In the genomic region with DNA sequence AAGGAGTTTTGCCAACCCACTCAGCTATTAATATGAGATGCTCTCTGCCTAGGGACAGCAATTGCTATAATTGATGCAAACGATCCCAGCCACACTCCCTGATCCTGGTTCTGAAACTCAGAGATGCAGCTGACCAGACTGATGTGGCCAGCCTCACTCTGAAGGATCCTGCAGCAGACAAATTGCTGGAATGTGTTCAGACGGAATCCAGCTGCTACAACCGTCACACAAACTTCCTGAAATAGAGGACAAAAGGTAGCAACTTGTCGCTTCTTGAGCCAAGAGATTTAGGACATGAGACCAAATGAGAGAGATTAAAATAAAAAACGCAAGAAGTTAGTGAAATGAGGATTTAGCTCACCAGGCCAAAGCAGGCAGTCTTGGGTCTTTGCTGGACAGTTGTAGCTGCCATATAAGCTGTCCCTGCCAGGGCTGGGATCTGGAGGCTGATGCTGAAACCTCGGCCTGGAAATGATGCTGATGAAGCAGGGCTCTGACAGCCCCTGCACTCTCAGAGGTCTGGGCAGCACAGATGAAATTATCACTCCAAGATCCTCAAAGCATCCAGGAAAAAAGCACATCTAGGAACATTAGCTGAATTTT, we compare ENCODE assay signal across 19 cellular contexts. TPM values are rescaled to one million over a fixed set of nuclear protein-coding genes. Genes with fewer than 3 reads are reported as not detected.
DNase-seq lines count a peak whose midpoint lies in the region; ATAC-seq, FAIRE-seq and TF ChIP-seq lines count a peak whose summit lies in the region.
"Had no signal": no experiment of that assay in that cellular context is flagged by ENCODE, and none has a peak within 500 bp of the region (broad histone marks: within the 10 kb centered on the region; RNA-seq: fewer than 3 reads in every experiment).

No MANE protein-coding gene starts in this region.

- H3K27me3 ChIP-seq in SJSA1 (replicated peaks) (no peaks in the 10 kb centered on the region), pancreas (no peaks in the 10 kb centered on the region)

- 77 to 79% methylated on average over 6 of the region's 6 CpGs for WGBS in pancreas, 2 donors

- DNase-seq in AG08395 (ENCODE audit: low spot score): peak; percentile 37
- no peak for DNase-seq in SJSA1 (ENCODE audit: low read depth in 1 of 2, low spot score in 2 of 2)
- DNase-seq in Right ventricle myocardium superior: no peak
- no peak for DNase-seq in sciatic nerve (ENCODE audit: low spot score)
- DNase-seq in pancreas: no peak
- DNase-seq in NOMO-1 (lab: John Stamatoyannopoulos, UW; ENCODE audit: unreplicated experiment in 2 of 2): no peak
- no peak for DNase-seq in inferior parietal cortex (ENCODE audit: extremely low spot score)
- DNase-seq: activated CD4-positive, alpha-beta T cell treated with anti-CD3 and anti-CD28 coated beads, Interleukin-2, amount 10 ng/mL, durations not matched to agents 7 days and 5 days; activated effector memory CD4-positive, alpha-beta T cell treated with Interleukin-2 at 50 U/mL for 16 hours; AML-193; cerebellar nuclear complex; DND-41; H7; KBM-7; NCI-H1930; stimulated activated CD4-positive, alpha-beta T cell treated with anti-CD3 and anti-CD28 coated beads, Interleukin-4, amount 100 ng/mL, for 24 hours; T-helper 1 cell had no signal

- H3K36me3 ChIP-seq in SJSA1 (no peaks in the 10 kb centered on the region), pancreas (no peaks in the 10 kb centered on the region)

- H3K27ac ChIP-seq in SJSA1: 0 out of 2 replicates have a peak overlapping the region, but pooled peaks have one; percentile 14
- no peak overlapping the region for H3K27ac ChIP-seq in pancreas

- H3K4me1 ChIP-seq in SJSA1 (replicated peaks): peaks cover 33% of the 10 kb centered on the region
- H3K4me1 ChIP-seq in pancreas: peaks cover 0 to 3% (median 0%) of the 10 kb centered on the region in 3 donors

- FAIRE-seq in pancreas (lab: Jason Lieb, UNC): no peak
- FAIRE-seq: GM12892 had no signal

- ATAC-seq in Right ventricle myocardium superior (ENCODE audit: poor library complexity) (peak; percentile 66), sciatic nerve (peak; percentile 47), pancreas (no peak), GM18505 (IDR thresholded peaks at IDR 0.05; ENCODE audit: unreplicated experiment) (no peak)

- H3K9me3 ChIP-seq in SJSA1 (replicated peaks) (no peaks in the 10 kb centered on the region), pancreas (no peaks in the 10 kb centered on the region)

- no peak for TF ChIP-seq POLR2A in GM18505 (IDR thresholded peaks at IDR 0.05; ENCODE audit: borderline replicate concordance, extremely low read depth, insufficient read depth, insufficient read length)

- H3K4me3 ChIP-seq in SJSA1 (no peak overlapping the region), pancreas (no peak overlapping the region)

- TF ChIP-seq CTCF in pancreas (IDR thresholded peaks at IDR 0.05): no peak

- intact Hi-C loops in Right ventricle myocardium superior (cut with DNase I) (no loop called here), sciatic nerve (cut with DNase I) (no loop called here), pancreas (cut with DNase I) (no loop called here)

RNA-seq across cellular contexts. Expression of gene YWHAQ, which starts 8.3 kb away (rescaled TPM):
- 369 and 491 TPM in 2 replicates for total RNA-seq in SJSA1 (2014; rRNA removed; shearing (Covaris generic))
- total RNA-seq in Right ventricle myocardium superior: 102 TPM
- 209 TPM for total RNA-seq in sciatic nerve
- total RNA-seq in pancreas: 100 to 1,000 TPM; 127 to 170 (median 161) TPM
- 100 to 1,000 TPM in 1 of 2 donors, 10 to 100 TPM in 1; 70.1 to 131 TPM for polyA plus RNA-seq in pancreas

Comparison
In these comparisons a context has a peak if more than half of its experiments do, and no peak if none do; other contexts are left out.
1. ATAC-seq: peak in Right ventricle myocardium superior (single experiment) and sciatic nerve (single experiment); none in pancreas (0 of 4) and GM18505 (single experiment).